In the genomic region with DNA sequence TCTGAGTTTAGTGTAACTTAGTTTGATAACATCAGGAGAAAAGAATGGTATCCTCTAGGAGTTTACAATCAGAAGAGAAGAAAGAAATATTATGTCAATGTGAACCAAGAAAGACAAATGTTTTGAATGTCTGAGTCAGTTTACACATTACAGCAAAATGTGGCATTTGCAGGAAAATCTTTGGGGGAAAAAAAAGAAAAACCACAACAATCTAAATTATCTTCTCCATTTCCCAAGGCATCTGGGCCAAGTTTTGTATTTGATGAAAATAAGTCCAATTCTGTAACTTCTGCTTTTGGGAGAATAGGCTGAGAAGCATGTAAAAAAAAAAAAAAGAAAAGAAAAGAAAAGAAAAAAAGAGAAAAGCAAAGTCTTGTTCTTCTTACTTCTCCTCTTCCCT, we compare ENCODE assay signal across 17 cellular contexts. TPM values are rescaled to one million over a fixed set of nuclear protein-coding genes. Genes with fewer than 3 reads are reported as not detected.
A peak's percentile ranks its signal among the peaks of the same experiment; 100 is the strongest.
DNase-seq lines count a peak whose midpoint lies in the region; ATAC-seq and TF ChIP-seq lines count a peak whose summit lies in the region.
"Had no signal": no experiment of that assay in that cellular context is flagged by ENCODE, and none has a peak within 500 bp of the region (broad histone marks: within the 10 kb centered on the region; RNA-seq: fewer than 3 reads in every experiment).

No MANE protein-coding gene starts in this region.

- peak overlapping the region; percentile 28 for H3K9ac ChIP-seq in GM23248
- peak overlapping the region; percentile 35 for H3K9ac ChIP-seq in skeletal muscle satellite cell (ENCODE audit: low read depth, low read length)

- H3K9me2 ChIP-seq in GM23248 (ENCODE audit: insufficient read depth): no peaks in the 10 kb centered on the region

- no peak for TF ChIP-seq CTCF in fibroblast of mammary gland (conservative IDR thresholded peaks at IDR 0.05; ENCODE audit: control insufficient read depth, insufficient read depth, low read depth, low read length)
- no peak for TF ChIP-seq CTCF in omental fat pad (IDR thresholded peaks at IDR 0.05)

- H3K36me3 ChIP-seq in GM23248 (ENCODE audit: low read depth) (no peaks in the 10 kb centered on the region), skeletal muscle satellite cell (ENCODE audit: insufficient read depth, low read length) (no peaks in the 10 kb centered on the region)
- H3K36me3 ChIP-seq: MG63, sigmoid colon, thyroid gland had no signal

- H3K9me3 ChIP-seq in GM23248 (ENCODE audit: low read depth) (no peaks in the 10 kb centered on the region), skeletal muscle satellite cell (replicated peaks; ENCODE audit: low read length) (no peaks in the 10 kb centered on the region)
- H3K9me3 ChIP-seq: MG63, sigmoid colon, thyroid gland had no signal

- H4K20me1 ChIP-seq in GM23248 (ENCODE audit: insufficient read depth): no peaks in the 10 kb centered on the region

- peak overlapping the region; percentile 15; the same call in 1 of the 2 replicates for H2AFZ ChIP-seq in GM23248

- peak; percentile 64 for DNase-seq in GM23248
- DNase-seq in amniotic epithelial cell (ENCODE audit: low read depth): peak; percentile 64
- DNase-seq in fibroblast of mammary gland (ENCODE audit: low read depth): peak; percentile 50
- DNase-seq in cortex of kidney (lab: John Stamatoyannopoulos, UW): no peak
- DNase-seq in NAMALWA (ENCODE audit: low spot score): no peak
- DNase-seq in omental fat pad (ENCODE audit: low spot score): no peak
- DNase-seq: activated CD8-positive, alpha-beta memory T cell treated with anti-CD3 and anti-CD28 coated beads for 24 hours; CD4-positive, alpha-beta T cell; NCI-H2029 treated with DMSO at 0.1 percent for 48 hours; NCI-H526; sigmoid colon; stimulated activated CD4-positive, alpha-beta T cell treated with anti-CD3 and anti-CD28 coated beads, Interleukin-4, amount 100 ng/mL, for 24 hours had no signal

- no peak for ATAC-seq in HG03439 (IDR thresholded peaks at IDR 0.05; ENCODE audit: unreplicated experiment)
- ATAC-seq in omental fat pad (ENCODE audit: low FRiP score): no peak

- in situ Hi-C loops in GM23248 (cut with MboI): no loop called here

- H3K27me3 ChIP-seq in GM23248 (replicated peaks; ENCODE audit: insufficient read depth) (no peaks in the 10 kb centered on the region), skeletal muscle satellite cell (ENCODE audit: control insufficient read depth, insufficient read depth, low read length) (no peaks in the 10 kb centered on the region)
- H3K27me3 ChIP-seq: MG63, sigmoid colon, thyroid gland had no signal

- peak overlapping the region; percentile 31 for H3K4me2 ChIP-seq in GM23248 (ENCODE audit: unreplicated experiment)
- peak overlapping the region; percentile 29 for H3K4me2 ChIP-seq in skeletal muscle satellite cell (ENCODE audit: low read length)

- H3K4me1 ChIP-seq in GM23248 (ENCODE audit: insufficient read depth) (peaks cover 43% of the 10 kb centered on the region), skeletal muscle satellite cell (ENCODE audit: control insufficient read depth, insufficient read depth, low read length) (peaks cover 32% of the 10 kb centered on the region)
- H3K4me1 ChIP-seq: thyroid gland had no signal

- H3F3A ChIP-seq in GM23248 (ENCODE audit: insufficient read depth): peaks cover 21% of the 10 kb centered on the region

- H3K79me2 ChIP-seq in GM23248 (ENCODE audit: insufficient read depth): no peaks in the 10 kb centered on the region

- H3K4me3 ChIP-seq in GM23248 (no peak overlapping the region), fibroblast of mammary gland (ENCODE audit: control insufficient read depth, low read depth, low read length) (no peak overlapping the region), skeletal muscle satellite cell (ENCODE audit: low read length) (no peak overlapping the region)
- H3K4me3 ChIP-seq: MG63, sigmoid colon, thyroid gland had no signal

- H3K27ac ChIP-seq in GM23248: peak overlapping the region; percentile 59
- H3K27ac ChIP-seq: sigmoid colon, thyroid gland, VCaP had no signal

RNA-seq across cellular contexts. Expression of a gene that starts 58.8 kb away (rescaled TPM):
- total RNA-seq in GM23248 (2014; rRNA removed; shearing (Covaris generic)): 72.8 and 94.1 TPM in 2 replicates
- polyA plus RNA-seq in GM23248 (2016; fragmentation: Nextera tagmentation; extraction: Ambion mirVana): 34.9 and 40.0 TPM in 2 replicates
- total RNA-seq in skeletal muscle satellite cell (2012; rRNA removed): 10.7 and 29.7 TPM in 2 replicates
- 10 to 100 TPM; 15.9 to 71.4 (median 23.8) TPM for total RNA-seq in omental fat pad
- total RNA-seq: CD4-positive, alpha-beta T cell had no signal

Comparison
In these comparisons a context has a peak if more than half of its experiments do, and no peak if none do; other contexts are left out.
1. DNase-seq: peak in GM23248 (single experiment), amniotic epithelial cell (single experiment) and fibroblast of mammary gland (single experiment); none in cortex of kidney (single experiment), NAMALWA (single experiment) and omental fat pad (single experiment).